Comparison of ENCODE assay signal across 2 cellular contexts in the genomic region with DNA sequence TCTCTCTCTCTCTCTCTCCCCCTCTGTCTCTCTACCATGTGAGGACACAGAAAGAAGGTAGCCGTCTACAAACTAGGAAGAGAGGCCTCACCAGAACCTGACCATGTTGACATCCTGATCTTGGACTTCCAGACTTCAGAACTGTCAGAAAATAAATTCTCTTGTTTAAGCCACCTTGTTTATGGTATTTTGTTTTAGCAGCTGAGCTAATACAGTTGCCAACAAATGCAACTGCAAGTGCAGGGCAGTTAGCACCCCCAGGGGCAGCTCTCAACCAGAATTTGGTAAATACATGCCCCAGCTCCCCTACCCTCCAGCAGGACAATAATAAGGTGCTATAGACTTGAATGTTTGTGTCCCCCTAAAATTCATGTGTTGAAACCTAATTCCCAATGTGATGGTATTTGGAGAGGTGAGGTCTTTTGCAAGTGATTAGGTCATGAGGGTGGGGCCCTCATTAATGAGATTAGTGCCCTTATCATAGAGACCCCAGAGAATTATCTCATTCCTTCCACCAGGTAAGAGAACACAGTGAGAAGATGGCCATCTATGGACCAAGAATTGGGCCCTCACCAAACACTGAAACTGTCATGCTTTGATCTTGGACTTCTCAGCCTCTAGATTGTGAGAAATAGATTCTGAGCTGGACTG.
TF ChIP-seq lines count a peak whose summit lies in the region.

No MANE protein-coding gene starts in this region.

TF ChIP-seq in IMR-90, 13 proteins besides CTCF, POLR2A, EP300 and RAD21:
- TF ChIP-seq MAZ (IDR thresholded peaks at IDR 0.05; ENCODE audit: borderline replicate concordance, low read depth, low read length), result no peak

TF ChIP-seq in H1, 55 proteins besides CTCF, POLR2A, EP300 and RAD21:
- TF ChIP-seq CBX8 (IDR thresholded peaks at IDR 0.05; ENCODE audit: borderline replicate concordance, low read depth, low read length) (no peak), YY1 (IDR thresholded peaks at IDR 0.05; ENCODE audit: low read depth, low read length) (no peak), SIX5 (IDR thresholded peaks at IDR 0.05; ENCODE audit: low read depth, low read length) (no peak), MAFK (IDR thresholded peaks at IDR 0.05; ENCODE audit: low read depth, low read length) (no peak), CEBPB (IDR thresholded peaks at IDR 0.05; ENCODE audit: low read depth, low read length) (no peak), BACH1 (IDR thresholded peaks at IDR 0.05; ENCODE audit: low read length) (no peak), EZH2 (IDR thresholded peaks at IDR 0.05; ENCODE audit: low read depth, low read length, severe bottlenecking) (no peak), GTF2F1 (IDR thresholded peaks at IDR 0.05; ENCODE audit: borderline replicate concordance, low read depth, low read length) (no peak), RFX5 (IDR thresholded peaks at IDR 0.05; ENCODE audit: borderline replicate concordance, low read depth, low read length) (no peak), KDM4A (IDR thresholded peaks at IDR 0.05; ENCODE audit: low read depth, low read length, severe bottlenecking) (no peak), ZNF274 (IDR thresholded peaks at IDR 0.05; ENCODE audit: borderline replicate concordance, extremely low read depth, low read length) (no peak), RBBP5 (IDR thresholded peaks at IDR 0.05; ENCODE audit: borderline replicate concordance, low read depth, low read length) (no peak), BCL11A (IDR thresholded peaks at IDR 0.05; ENCODE audit: low read depth in 2 of 2, low read length in 2 of 2) (no peak), NRF1 (IDR thresholded peaks at IDR 0.05; ENCODE audit: low read depth, low read length) (no peak), TBP (IDR thresholded peaks at IDR 0.05; ENCODE audit: low read depth, low read length) (no peak), HDAC2 (IDR thresholded peaks at IDR 0.05; ENCODE audit: borderline replicate concordance in 1 of 2, low read depth in 2 of 2, low read length in 2 of 2) (no peak)
- TF ChIP-seq, protein P1, sequence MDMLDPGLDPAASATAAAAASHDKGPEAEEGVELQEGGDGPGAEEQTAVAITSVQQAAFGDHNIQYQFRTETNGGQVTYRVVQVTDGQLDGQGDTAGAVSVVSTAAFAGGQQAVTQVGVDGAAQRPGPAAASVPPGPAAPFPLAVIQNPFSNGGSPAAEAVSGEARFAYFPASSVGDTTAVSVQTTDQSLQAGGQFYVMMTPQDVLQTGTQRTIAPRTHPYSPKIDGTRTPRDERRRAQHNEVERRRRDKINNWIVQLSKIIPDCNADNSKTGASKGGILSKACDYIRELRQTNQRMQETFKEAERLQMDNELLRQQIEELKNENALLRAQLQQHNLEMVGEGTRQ (IDR thresholded peaks at IDR 0.05; ENCODE audit: low read length), result no peak
- TF ChIP-seq, protein P2, sequence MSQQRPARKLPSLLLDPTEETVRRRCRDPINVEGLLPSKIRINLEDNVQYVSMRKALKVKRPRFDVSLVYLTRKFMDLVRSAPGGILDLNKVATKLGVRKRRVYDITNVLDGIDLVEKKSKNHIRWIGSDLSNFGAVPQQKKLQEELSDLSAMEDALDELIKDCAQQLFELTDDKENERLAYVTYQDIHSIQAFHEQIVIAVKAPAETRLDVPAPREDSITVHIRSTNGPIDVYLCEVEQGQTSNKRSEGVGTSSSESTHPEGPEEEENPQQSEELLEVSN (IDR thresholded peaks at IDR 0.05), result no peak
- TF ChIP-seq, protein P3, sequence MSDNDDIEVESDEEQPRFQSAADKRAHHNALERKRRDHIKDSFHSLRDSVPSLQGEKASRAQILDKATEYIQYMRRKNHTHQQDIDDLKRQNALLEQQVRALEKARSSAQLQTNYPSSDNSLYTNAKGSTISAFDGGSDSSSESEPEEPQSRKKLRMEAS (IDR thresholded peaks at IDR 0.05), result no peak
- TF ChIP-seq, protein P4, sequence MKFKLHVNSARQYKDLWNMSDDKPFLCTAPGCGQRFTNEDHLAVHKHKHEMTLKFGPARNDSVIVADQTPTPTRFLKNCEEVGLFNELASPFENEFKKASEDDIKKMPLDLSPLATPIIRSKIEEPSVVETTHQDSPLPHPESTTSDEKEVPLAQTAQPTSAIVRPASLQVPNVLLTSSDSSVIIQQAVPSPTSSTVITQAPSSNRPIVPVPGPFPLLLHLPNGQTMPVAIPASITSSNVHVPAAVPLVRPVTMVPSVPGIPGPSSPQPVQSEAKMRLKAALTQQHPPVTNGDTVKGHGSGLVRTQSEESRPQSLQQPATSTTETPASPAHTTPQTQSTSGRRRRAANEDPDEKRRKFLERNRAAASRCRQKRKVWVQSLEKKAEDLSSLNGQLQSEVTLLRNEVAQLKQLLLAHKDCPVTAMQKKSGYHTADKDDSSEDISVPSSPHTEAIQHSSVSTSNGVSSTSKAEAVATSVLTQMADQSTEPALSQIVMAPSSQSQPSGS (IDR thresholded peaks at IDR 0.05; ENCODE audit: low read length), result no peak
